ENCODE assay signal across 26 cellular contexts in genomic region chrX:122941801-122942200, GRCh38.
"Had no signal": no experiment of that assay in that cellular context is flagged by ENCODE, and none has a peak within 500 bp of the region (broad histone marks: within the 10 kb centered on the region; RNA-seq: fewer than 3 reads in every experiment).

No MANE protein-coding gene starts in this region.

- H3K36me3 ChIP-seq: adrenal gland, Peyer's patch had no signal

- H3K4me3 ChIP-seq: adrenal gland, body of pancreas, K562, Peyer's patch had no signal

- H3K27me3 ChIP-seq: adrenal gland, body of pancreas, Peyer's patch had no signal

- DNase-seq: activated B cell treated with CpG ODN at 0.5 μM for 24 hours; activated CD4-positive, alpha-beta memory T cell treated with anti-CD3 and anti-CD28 coated beads for 36 hours; activated CD4-positive, alpha-beta T cell treated with anti-CD3 and anti-CD28 coated beads for 4 hours; activated CD4-positive, alpha-beta T cell treated with anti-CD3 and anti-CD28 coated beads, Interleukin-2, amount 50 U/mL, for 1 hour; activated CD4-positive, CD25-positive, alpha-beta regulatory T cell treated with anti-CD3 and anti-CD28 coated beads, Interleukin-2, amount 50 U/mL, for 72 hours; activated CD8-positive, alpha-beta memory T cell treated with anti-CD3 and anti-CD28 coated beads, Interleukin-2, amount 50 U/mL, for 4 hours; activated gamma-delta T cell treated with Interleukin-2 at 50 U/mL for 16 hours; activated naive CD4-positive, alpha-beta T cell treated with anti-CD3 and anti-CD28 coated beads for 36 hours; activated T-cell treated with anti-CD3 and anti-CD28 coated beads for 4 hours; activated T-cell treated with anti-CD3 and anti-CD28 coated beads, Interleukin-2, amount 50 U/mL, for 4 hours; adrenal gland; body of pancreas; central memory CD4-positive, alpha-beta T cell; NCI-H1436 treated with DMSO at 0.1 percent for 48 hours; NCI-H1694 treated with DMSO at 0.1 percent for 48 hours; NCI-H2029; PC-3; Peyer's patch; RPMI8226; SIG-M5; SW 1271; T-helper 1 cell; T-helper 2 cell; T-helper 9 cell had no signal

- FAIRE-seq: K562 had no signal

- ATAC-seq: activated naive CD4-positive, alpha-beta T cell treated with anti-CD3 and anti-CD28 coated beads, Interleukin-2, amount 50 U/mL, for 72 hours; activated T-cell treated with anti-CD3 and anti-CD28 coated beads, Interleukin-2, amount 50 U/mL, for 4 hours; body of pancreas; K562; PC-3 had no signal
